Comparison of ENCODE assay signal across 8 cellular contexts in the genomic region with DNA sequence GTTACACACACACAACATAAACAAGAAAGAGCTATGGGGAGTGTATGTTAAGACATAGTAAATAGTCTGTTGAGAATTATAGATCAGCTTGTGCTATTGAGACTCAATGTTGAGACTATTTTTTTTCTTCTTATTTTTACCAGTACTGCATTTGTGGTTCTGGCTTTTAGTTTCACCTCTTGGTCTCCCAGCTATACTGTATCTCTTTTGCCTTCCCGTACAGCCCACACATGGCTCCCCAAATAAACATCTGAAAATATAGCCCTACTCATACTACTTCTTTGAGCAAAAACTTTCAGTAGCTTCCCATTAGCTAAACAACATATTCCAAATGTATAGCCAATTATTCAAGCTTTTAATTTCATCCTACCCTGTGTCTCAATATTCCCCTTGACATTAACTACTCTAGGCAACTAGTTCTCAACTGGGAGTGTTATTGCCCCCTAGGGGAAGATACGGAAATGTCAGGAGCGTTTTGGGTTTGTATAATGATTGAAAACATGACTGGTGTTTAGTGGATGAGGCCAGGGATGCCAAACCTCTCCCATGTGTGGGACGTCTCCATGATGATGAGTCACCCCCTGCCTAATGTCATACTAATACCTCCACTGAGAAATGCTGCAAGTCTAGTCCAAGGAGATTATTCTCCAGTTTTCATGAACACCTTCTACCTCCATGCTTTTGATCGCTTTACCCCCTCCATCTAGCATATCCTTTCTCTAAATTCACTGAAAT. TPM values are rescaled to one million over a fixed set of nuclear protein-coding genes. Genes with fewer than 3 reads are reported as not detected.
DNase-seq lines count a peak whose midpoint lies in the region; ATAC-seq and TF ChIP-seq lines count a peak whose summit lies in the region.

No MANE protein-coding gene starts in this region.

- no peak overlapping the region for H3K4me3 Mint-ChIP-seq in natural killer cell

- H3K4me1 ChIP-seq in HEK293 (ENCODE audit: control insufficient read depth, insufficient read depth, low read length) (no peaks in the 10 kb centered on the region), Loucy (ENCODE audit: insufficient read depth, low read length, poor library complexity, severe bottlenecking) (no peaks in the 10 kb centered on the region), left ventricle myocardium inferior (no peaks in the 10 kb centered on the region)

- H3K36me3 ChIP-seq in HEK293 (ENCODE audit: control insufficient read depth in 2 of 2, insufficient read depth in 1 of 2, low read length in 2 of 2): no peaks in the 10 kb centered on the region
- no peaks in the 10 kb centered on the region for H3K36me3 ChIP-seq in Loucy (ENCODE audit: insufficient read depth, low read length)
- H3K36me3 ChIP-seq in left ventricle myocardium inferior: no peaks in the 10 kb centered on the region

- H2AFZ ChIP-seq in Loucy (ENCODE audit: low read length): no peak overlapping the region

- H3K9me3 ChIP-seq in HEK293 (ENCODE audit: control insufficient read depth, insufficient read depth, low read depth, low read length) (no peaks in the 10 kb centered on the region), Loucy (ENCODE audit: insufficient read depth, low read depth, low read length) (no peaks in the 10 kb centered on the region), left ventricle myocardium inferior (replicated peaks) (no peaks in the 10 kb centered on the region)

- no peaks in the 10 kb centered on the region for H4K20me1 ChIP-seq in Loucy (ENCODE audit: insufficient read depth, low read length, poor library complexity, severe bottlenecking)

- peak; percentile 61; the same call in 2 of the 3 replicates for TF ChIP-seq CTCF in GM12872 (IDR thresholded peaks at IDR 0.05; ENCODE audit: insufficient read depth, low read depth, low read length)
- no peak for TF ChIP-seq CTCF in HEK293 (tag by site-specific recombination; IDR thresholded peaks at IDR 0.05)
- peak; percentile 80 for TF ChIP-seq CTCF in Loucy (conservative IDR thresholded peaks at IDR 0.05; ENCODE audit: low read length)
- peak; percentile 56 for TF ChIP-seq CTCF in VCaP (conservative IDR thresholded peaks at IDR 0.05)
- peak; percentile 67 for TF ChIP-seq CTCF in left ventricle myocardium inferior (IDR thresholded peaks at IDR 0.05; ENCODE audit: borderline replicate concordance)
- TF ChIP-seq CTCF in natural killer cell (IDR thresholded peaks at IDR 0.05): no peak

- no peak overlapping the region for H3K27ac Mint-ChIP-seq in natural killer cell

- no peaks in the 10 kb centered on the region for H3K27me3 ChIP-seq in Loucy (ENCODE audit: insufficient read depth, low read length, poor library complexity, severe bottlenecking)
- no peaks in the 10 kb centered on the region for H3K27me3 ChIP-seq in left ventricle myocardium inferior (ENCODE audit: low read depth)

- H3K9me3 Mint-ChIP-seq in natural killer cell: peaks cover 0 to 2% of the 10 kb centered on the region in 2 donors

- no peak for ATAC-seq in stimulated activated naive CD8-positive, alpha-beta T cell treated with anti-CD3 and anti-CD28 coated beads, Interleukin-15, Interleukin-2, amounts not matched to agents 100 U/mL and 50 U/mL, for 24 hours
- no peak for ATAC-seq in natural killer cell

- no peaks in the 10 kb centered on the region for H3K4me1 Mint-ChIP-seq in natural killer cell

- H3K36me3 Mint-ChIP-seq in natural killer cell: no peaks in the 10 kb centered on the region

- H3K9ac ChIP-seq in Loucy (ENCODE audit: low read depth, low read length, poor library complexity, severe bottlenecking): no peak overlapping the region

- no peak overlapping the region for H3K27ac ChIP-seq in HEK293 (ENCODE audit: extremely low read depth, low read depth, low read length)
- H3K27ac ChIP-seq in VCaP: no peak overlapping the region
- no peak overlapping the region for H3K27ac ChIP-seq in left ventricle myocardium inferior (replicated peaks)

- H3K9me2 ChIP-seq in Loucy (replicated peaks; ENCODE audit: low read depth, low read length): no peaks in the 10 kb centered on the region

- CTCF ChIA-PET in HEK293 (lab: Yijun Ruan, JAX): interaction anchor here (0.5 to 4.5 kb wide), 34 partner anchors 8 to 1679 kb away, joined by 3 to 32 read pairs (median 5); no protein-coding TSS in a partner anchor

- intact Hi-C loops in left ventricle myocardium inferior (cut with micrococcal nuclease): no loop called here
- intact Hi-C loops in natural killer cell (cut with micrococcal nuclease): loop anchor here (10.0 kb wide), 1 partner anchor 62 kb away; no protein-coding TSS in a partner anchor

- no peaks in the 10 kb centered on the region for H3K79me2 ChIP-seq in Loucy (ENCODE audit: insufficient read depth, low read length)

- H3F3A ChIP-seq in Loucy (ENCODE audit: low read depth): no peaks in the 10 kb centered on the region

- H3K4me2 ChIP-seq in Loucy (ENCODE audit: low read depth, low read length, poor library complexity, severe bottlenecking): no peak overlapping the region

- POLR2A ChIA-PET in HEK293 (lab: Yijun Ruan, JAX): no interaction called here

- H3K4me3 ChIP-seq in HEK293 (ENCODE audit: low read depth, low read length) (no peak overlapping the region), Loucy (ENCODE audit: low read length, poor library complexity, severe bottlenecking) (no peak overlapping the region), left ventricle myocardium inferior (no peak overlapping the region)

- peaks cover 0 to 5% of the 10 kb centered on the region in 2 donors for H3K27me3 Mint-ChIP-seq in natural killer cell (ENCODE audit: low read depth in 2 of 2)

- peak; percentile 58 for DNase-seq in AG08396 (ENCODE audit: low spot score)
- DNase-seq in left ventricle myocardium inferior: no peak
- peak; percentile 5 for DNase-seq in stimulated activated naive CD8-positive, alpha-beta T cell treated with anti-CD3 and anti-CD28 coated beads, Interleukin-15, Interleukin-2, amounts not matched to agents 100 U/mL and 50 U/mL, for 24 hours
- no peak for DNase-seq in natural killer cell

TF ChIP-seq in HEK293, 187 proteins besides CTCF, POLR2A, EP300 and RAD21:
- peak; percentile 31; the same call in 1 of the 2 replicates for TF ChIP-seq ZNF654 (tag by site-specific recombination; IDR thresholded peaks at IDR 0.05; ENCODE audit: low read depth)
- peak; percentile 78; the same call in 1 of the 2 replicates for TF ChIP-seq ZNF660 (tag by site-specific recombination; IDR thresholded peaks at IDR 0.05)
- TF ChIP-seq KLF8 (tag by site-specific recombination; IDR thresholded peaks at IDR 0.05): peak; percentile 17; the same call in 1 of the 2 replicates
- TF ChIP-seq ZNF366 (tag by site-specific recombination; conservative IDR thresholded peaks at IDR 0.05): peak; percentile 50
- no peak for TF ChIP-seq ZNF626 (tag by site-specific recombination; IDR thresholded peaks at IDR 0.05)
- TF ChIP-seq, protein P1, sequence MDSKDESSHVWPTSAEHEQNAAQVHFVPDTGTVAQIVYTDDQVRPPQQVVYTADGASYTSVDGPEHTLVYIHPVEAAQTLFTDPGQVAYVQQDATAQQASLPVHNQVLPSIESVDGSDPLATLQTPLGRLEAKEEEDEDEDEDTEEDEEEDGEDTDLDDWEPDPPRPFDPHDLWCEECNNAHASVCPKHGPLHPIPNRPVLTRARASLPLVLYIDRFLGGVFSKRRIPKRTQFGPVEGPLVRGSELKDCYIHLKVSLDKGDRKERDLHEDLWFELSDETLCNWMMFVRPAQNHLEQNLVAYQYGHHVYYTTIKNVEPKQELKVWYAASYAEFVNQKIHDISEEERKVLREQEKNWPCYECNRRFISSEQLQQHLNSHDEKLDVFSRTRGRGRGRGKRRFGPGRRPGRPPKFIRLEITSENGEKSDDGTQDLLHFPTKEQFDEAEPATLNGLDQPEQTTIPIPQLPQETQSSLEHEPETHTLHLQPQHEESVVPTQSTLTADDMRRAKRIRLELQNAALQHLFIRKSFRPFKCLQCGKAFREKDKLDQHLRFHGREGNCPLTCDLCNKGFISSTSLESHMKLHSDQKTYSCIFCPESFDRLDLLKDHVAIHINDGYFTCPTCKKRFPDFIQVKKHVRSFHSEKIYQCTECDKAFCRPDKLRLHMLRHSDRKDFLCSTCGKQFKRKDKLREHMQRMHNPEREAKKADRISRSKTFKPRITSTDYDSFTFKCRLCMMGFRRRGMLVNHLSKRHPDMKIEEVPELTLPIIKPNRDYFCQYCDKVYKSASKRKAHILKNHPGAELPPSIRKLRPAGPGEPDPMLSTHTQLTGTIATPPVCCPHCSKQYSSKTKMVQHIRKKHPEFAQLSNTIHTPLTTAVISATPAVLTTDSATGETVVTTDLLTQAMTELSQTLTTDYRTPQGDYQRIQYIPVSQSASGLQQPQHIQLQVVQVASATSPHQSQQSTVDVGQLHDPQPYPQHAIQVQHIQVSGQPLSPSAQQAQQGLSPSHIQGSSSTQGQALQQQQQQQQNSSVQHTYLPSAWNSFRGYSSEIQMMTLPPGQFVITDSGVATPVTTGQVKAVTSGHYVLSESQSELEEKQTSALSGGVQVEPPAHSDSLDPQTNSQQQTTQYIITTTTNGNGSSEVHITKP (tag by site-specific recombination; IDR thresholded peaks at IDR 0.05): peak; percentile 46; the same call in 1 of the 2 replicates
- no peak for TF ChIP-seq ZNF548 (tag by site-specific recombination; IDR thresholded peaks at IDR 0.05)
- 0 out of 2 replicates have a peak, but pooled peaks have one; percentile 10 for TF ChIP-seq SP7 (tag by site-specific recombination; IDR thresholded peaks at IDR 0.05)
- 0 out of 2 replicates have a peak, but pooled peaks have one; percentile 32 for TF ChIP-seq SCRT2 (tag by site-specific recombination; IDR thresholded peaks at IDR 0.05)

RNA-seq across cellular contexts. Expression of a gene that starts 6.8 kb away (rescaled TPM):
- total RNA-seq in left ventricle myocardium inferior (not detected), natural killer cell (not detected)

RNA-seq across cellular contexts. Expression of a gene that starts 53.9 kb away (rescaled TPM):
- total RNA-seq in left ventricle myocardium inferior (0.27 TPM), natural killer cell (not detected)

Comparison
In these comparisons a context has a peak if more than half of its experiments do, and no peak if none do; other contexts are left out.
1. DNase-seq: peak in AG08396 (single experiment) and stimulated activated naive CD8-positive, alpha-beta T cell treated with anti-CD3 and anti-CD28 coated beads, Interleukin-15, Interleukin-2, amounts not matched to agents 100 U/mL and 50 U/mL, for 24 hours (single experiment); none in left ventricle myocardium inferior (single experiment) and natural killer cell (single experiment).
2. CTCF ChIP-seq: peak in GM12872 (single experiment), Loucy (single experiment), VCaP (single experiment) and left ventricle myocardium inferior (single experiment); none in HEK293 (single experiment) and natural killer cell (single experiment).